Comparison of ENCODE assay signal across 14 cellular contexts in genomic region chr2:104945211-104945610, GRCh38.
"Had no signal": no experiment of that assay in that cellular context is flagged by ENCODE, and none has a peak within 500 bp of the region (broad histone marks: within the 10 kb centered on the region; RNA-seq: fewer than 3 reads in every experiment).

No MANE protein-coding gene starts in this region.

- H3K4me3 ChIP-seq: breast epithelium, testis, vagina had no signal

- ATAC-seq: left ventricle myocardium superior; sciatic nerve; stimulated activated effector memory CD8-positive, alpha-beta T cell treated with anti-CD3 and anti-CD28 coated beads, Interleukin-12 subunit alpha, Interleukin-12 subunit beta, amount 100 ng/mL, for 72 hours; stimulated activated naive CD8-positive, alpha-beta T cell treated with anti-CD3 and anti-CD28 coated beads, Interleukin-15, amount 100 ng/mL, for 72 hours had no signal

- H3K27me3 ChIP-seq: testis, vagina had no signal

- H3K9me3 ChIP-seq: breast epithelium, testis, vagina had no signal

- H3K36me3 ChIP-seq: breast epithelium, vagina had no signal

- H3K4me1 ChIP-seq: breast epithelium, testis, vagina had no signal

- H3K27ac ChIP-seq: breast epithelium, testis, vagina had no signal

- DNase-seq: activated naive CD4-positive, alpha-beta T cell; activated T-cell treated with anti-CD3 and anti-CD28 coated beads, Interleukin-2, amount 50 U/mL, for 24 hours; cerebellar nuclear complex; cortex of kidney; left ventricle myocardium superior; occipital lobe; stimulated activated CD4-positive, alpha-beta T cell treated with anti-CD3 and anti-CD28 coated beads, Interleukin-2, amount 100 ng/mL, for 24 hours; stimulated activated naive CD8-positive, alpha-beta T cell treated with anti-CD3 and anti-CD28 coated beads, Interleukin-15, amount 100 ng/mL, for 72 hours; T-helper 1 cell; testis had no signal
